ENCODE assay signal across 1 cellular context in genomic region chr12:6879824-6880223, GRCh38.
A peak's percentile ranks its signal among the peaks of the same experiment; 100 is the strongest.
TF ChIP-seq lines count a peak whose summit lies in the region.

No MANE protein-coding gene starts in this region.

TF ChIP-seq in HepG2, 621 proteins besides CTCF, POLR2A, EP300 and RAD21:
- 0 out of 2 replicates have a peak, but pooled peaks have one; percentile 16 for TF ChIP-seq HIVEP1 (CRISPR knock-in tag; IDR thresholded peaks at IDR 0.05)
- 0 out of 2 replicates have a peak, but pooled peaks have one; percentile 20 for TF ChIP-seq PHF21A (CRISPR knock-in tag; IDR thresholded peaks at IDR 0.05)
- TF ChIP-seq ZNF687 (CRISPR knock-in tag; IDR thresholded peaks at IDR 0.05), result peak; percentile 25
- 0 out of 2 replicates have a peak, but pooled peaks have one; percentile 5 for TF ChIP-seq ZMYM3 (CRISPR knock-in tag; IDR thresholded peaks at IDR 0.05)
- peak; percentile 59; the same call in 1 of the 2 replicates for TF ChIP-seq CEBPG (CRISPR knock-in tag; IDR thresholded peaks at IDR 0.05)
